ENCODE assay signal across 1 cellular context in genomic region chr19:17336872-17337674, GRCh38.
TF ChIP-seq lines count a peak whose summit lies in the region.

TSS of gene GTPBP3 (plus strand) at chr19:17337553. CDS start at chr19:17337612, 59 bp downstream.

TF ChIP-seq in HepG2, 621 proteins besides CTCF, POLR2A, EP300 and RAD21 (continued from another document):
- peak; percentile 94 for TF ChIP-seq ZHX2 (IDR thresholded peaks at IDR 0.05; ENCODE audit: low read depth)
- no peak for TF ChIP-seq ZHX2 (CRISPR knock-in tag; IDR thresholded peaks at IDR 0.05; ENCODE audit: borderline replicate concordance)
TF ChIP-seq in HepG2: peak in this region for 233.
